In the genomic region with DNA sequence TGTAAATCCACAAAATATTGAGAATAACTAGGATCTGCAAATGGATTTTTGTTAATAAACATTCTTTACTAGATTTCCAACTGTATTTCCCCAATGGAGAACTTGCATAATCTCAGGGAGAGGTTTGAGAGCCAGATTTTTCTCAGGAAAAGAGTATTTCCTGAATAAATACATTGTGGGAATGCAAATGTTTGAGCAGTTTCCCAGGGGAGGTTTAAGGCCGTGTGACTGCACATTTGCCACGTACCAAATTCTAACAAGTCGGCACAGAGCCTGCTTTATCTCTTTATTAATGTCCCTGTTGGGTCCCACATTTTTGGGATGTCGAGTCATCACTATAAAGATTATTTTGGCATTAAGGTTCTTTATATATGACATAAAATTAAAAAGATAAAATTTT, we compare ENCODE assay signal across 13 cellular contexts. TPM values are rescaled to one million over a fixed set of nuclear protein-coding genes. Genes with fewer than 3 reads are reported as not detected.
DNase-seq lines count a peak whose midpoint lies in the region; TF ChIP-seq lines count a peak whose summit lies in the region.
"Had no signal": no experiment of that assay in that cellular context is flagged by ENCODE, and none has a peak within 500 bp of the region (broad histone marks: within the 10 kb centered on the region; RNA-seq: fewer than 3 reads in every experiment).

No MANE protein-coding gene starts in this region.

- TF ChIP-seq CTCF in fibroblast of mammary gland (conservative IDR thresholded peaks at IDR 0.05; ENCODE audit: control insufficient read depth, insufficient read depth, low read depth, low read length) (no peak), osteoblast (IDR thresholded peaks at IDR 0.05; ENCODE audit: extremely low read depth, low read depth, low read length) (no peak), prostate gland (IDR thresholded peaks at IDR 0.05) (no peak)

- H3K9me3 ChIP-seq in osteoblast (ENCODE audit: low read depth, low read length): no peaks in the 10 kb centered on the region
- H3K9me3 ChIP-seq in prostate gland: no peaks in the 10 kb centered on the region

- no peak for TF ChIP-seq POLR2A in prostate gland (IDR thresholded peaks at IDR 0.05)

- H2AFZ ChIP-seq in osteoblast (ENCODE audit: low read length): no peak overlapping the region

- H3K27ac ChIP-seq in osteoblast (ENCODE audit: low read depth, low read length) (peak overlapping the region; percentile 86), prostate gland (no peak overlapping the region)

- intact Hi-C loops in prostate gland (cut with DNase I): no loop called here

- no peaks in the 10 kb centered on the region for H3K27me3 ChIP-seq in osteoblast (ENCODE audit: insufficient read depth, low read length)
- H3K27me3 ChIP-seq in prostate gland (replicated peaks; ENCODE audit: insufficient read depth): no peaks in the 10 kb centered on the region

- H4K20me1 ChIP-seq in osteoblast (ENCODE audit: insufficient read depth, low read length): no peaks in the 10 kb centered on the region

- peaks cover 2% of the 10 kb centered on the region for H3K36me3 ChIP-seq in osteoblast (ENCODE audit: insufficient read depth, low read length)
- H3K36me3 ChIP-seq in prostate gland: no peaks in the 10 kb centered on the region

- H3K4me2 ChIP-seq in osteoblast (ENCODE audit: insufficient read depth, low read length): peak overlapping the region; percentile 12

- H3K4me3 ChIP-seq in fibroblast of mammary gland (ENCODE audit: control insufficient read depth, low read depth, low read length) (no peak overlapping the region), osteoblast (ENCODE audit: insufficient read depth, low read length) (no peak overlapping the region), prostate gland (no peak overlapping the region)
- H3K4me3 ChIP-seq: skin epidermis had no signal

- 52% methylated on average over 4 of the region's 4 CpGs for WGBS in prostate gland

- peak; percentile 27 for DNase-seq in Daoy (ENCODE audit: low read depth)
- DNase-seq in SK-MEL-5 (ENCODE audit: low read depth, low spot score): peak; percentile 69
- DNase-seq in fibroblast of mammary gland (ENCODE audit: low read depth): peak; percentile 88
- DNase-seq in osteoblast (ENCODE audit: insufficient read length, low spot score, missing footprints): peak; percentile 51
- no peak for DNase-seq in NCI-H524 treated with DMSO at 0.1 percent for 48 hours (lab: John Stamatoyannopoulos, UW)
- DNase-seq in prostate gland (ENCODE audit: low spot score): no peak
- no peak for DNase-seq in SW 1271 (lab: John Stamatoyannopoulos, UW)
- DNase-seq in NOMO-1 treated with dmso at 0.1 percent for 144 hours (lab: John Stamatoyannopoulos, UW; ENCODE audit: unreplicated experiment): no peak
- DNase-seq: activated CD4-positive, alpha-beta T cell treated with anti-CD3 and anti-CD28 coated beads for 36 hours; Calu3; hypothalamus; MM.1S had no signal

- H3K4me1 ChIP-seq in osteoblast (ENCODE audit: insufficient read depth, low read length): peaks cover 34% of the 10 kb centered on the region
- H3K4me1 ChIP-seq in prostate gland (replicated peaks): no peaks in the 10 kb centered on the region

- peaks cover 36% of the 10 kb centered on the region for H3K79me2 ChIP-seq in osteoblast (ENCODE audit: insufficient read depth, low read length)

- in situ Hi-C loops in SK-MEL-5 (cut with HindIII; ENCODE audit: low pct_unique_long_range_greater_than_20kb, low sequenced_read_pairs): no loop called here

RNA-seq across cellular contexts. Expression of a gene that starts 27.0 kb away (rescaled TPM):
- total RNA-seq in Daoy (2014; rRNA removed; shearing (Covaris generic)): 43.8 and 54.8 TPM in 2 replicates
- total RNA-seq in SK-MEL-5 (2014; rRNA removed; shearing (Covaris generic)): 15.3 and 20.5 TPM in 2 replicates
- 15.8 and 18.8 TPM in 2 replicates for polyA plus RNA-seq in SK-MEL-5 (2015; cell fraction: cytosol; rRNA removed)
- 6.3 and 9.6 TPM in 2 replicates for polyA plus RNA-seq in SK-MEL-5 (2015; cell fraction: nucleus; rRNA removed)
- total RNA-seq in osteoblast (123 and 154 TPM in 2 replicates), prostate gland (10 to 100 TPM in 1 of 2 donors, 1 to 10 TPM in 1; 7.0 to 19.5 TPM)

Comparison
In these comparisons a context has a peak if more than half of its experiments do, and no peak if none do; other contexts are left out.
1. DNase-seq: peak in Daoy (single experiment), SK-MEL-5 (single experiment), fibroblast of mammary gland (single experiment) and osteoblast (single experiment); none in NCI-H524 treated with DMSO at 0.1 percent for 48 hours (single experiment), prostate gland (single experiment), SW 1271 (0 of 2) and NOMO-1 treated with dmso at 0.1 percent for 144 hours (single experiment).